Comparison of ENCODE assay signal across 14 cellular contexts in genomic region chr9:108093773-108094675, GRCh38.
DNase-seq lines count a peak whose midpoint lies in the region; ATAC-seq and TF ChIP-seq lines count a peak whose summit lies in the region.
"Had no signal": no experiment of that assay in that cellular context is flagged by ENCODE, and none has a peak within 500 bp of the region (broad histone marks: within the 10 kb centered on the region; RNA-seq: fewer than 3 reads in every experiment).

No MANE protein-coding gene starts in this region.

- CTCF ChIA-PET in activated CD8-positive, alpha-beta T cell treated with anti-CD3 and anti-CD28 coated beads, Interleukin-2, amount 10 ng/mL, durations not matched to agents 7 days and 5 days (lab: Charles Lee), result no interaction called here

- no peaks in the 10 kb centered on the region for H3K36me3 Mint-ChIP-seq in activated CD8-positive, alpha-beta T cell treated with anti-CD3 and anti-CD28 coated beads, Interleukin-2, amount 10 ng/mL, durations not matched to agents 7 days and 5 days (ENCODE audit: low read depth)
- H3K36me3 Mint-ChIP-seq in stimulated activated memory B cell treated with anti-CD40 and anti-IgM and Interleukin-4, amounts not matched to agents 10 μg/mL and 1 μg/mL and 100 μg/mL, for 72 hours, result no peaks in the 10 kb centered on the region

- no peak overlapping the region for H3K4me3 Mint-ChIP-seq in activated CD8-positive, alpha-beta T cell treated with anti-CD3 and anti-CD28 coated beads, Interleukin-2, amount 10 ng/mL, durations not matched to agents 7 days and 5 days
- H3K4me3 Mint-ChIP-seq in stimulated activated memory B cell treated with anti-CD40 and anti-IgM and Interleukin-4, amounts not matched to agents 10 μg/mL and 1 μg/mL and 100 μg/mL, for 72 hours, result no peak overlapping the region

- H3K27me3 ChIP-seq in mucosa of rectum (ENCODE audit: control insufficient read depth in 2 of 2, insufficient read depth in 2 of 2, low read length in 2 of 2), result no peaks in the 10 kb centered on the region
- H3K27me3 ChIP-seq: cardiac muscle cell had no signal

- H3K4me1 ChIP-seq in mucosa of rectum (ENCODE audit: control insufficient read depth in 2 of 2, insufficient read depth in 2 of 2, low read length in 2 of 2), result peaks cover 5 to 6% of the 10 kb centered on the region in 2 donors

- DNase-seq in OCI-M1 (lab: John Stamatoyannopoulos, UW) (peak; percentile 88), erythroblast (lab: John Stamatoyannopoulos, UW) (peak; percentile 96 to 97), SIG-M5 (lab: John Stamatoyannopoulos, UW) (no peak)
- no peak for DNase-seq in activated CD8-positive, alpha-beta T cell treated with anti-CD3 and anti-CD28 coated beads, Interleukin-2, amount 10 ng/mL, durations not matched to agents 7 days and 5 days
- DNase-seq: activated CD4-positive, CD25-positive, alpha-beta regulatory T cell; C1 segment of cervical spinal cord; mesendoderm; NCI-H2171; SHP77 had no signal

- no peak for TF ChIP-seq POLR2A in erythroblast (IDR thresholded peaks at IDR 0.05; ENCODE audit: low read length)

- POLR2A ChIA-PET in activated CD8-positive, alpha-beta T cell treated with anti-CD3 and anti-CD28 coated beads, Interleukin-2, amount 10 ng/mL, durations not matched to agents 7 days and 5 days (lab: Charles Lee), result no interaction called here

- no peaks in the 10 kb centered on the region for H3K9me3 ChIP-seq in mucosa of rectum (ENCODE audit: control insufficient read depth in 2 of 2, low read length in 2 of 2)

- no peaks in the 10 kb centered on the region for H3K36me3 ChIP-seq in mucosa of rectum (ENCODE audit: control insufficient read depth in 2 of 2, insufficient read depth in 2 of 2, low read length in 2 of 2)
- H3K36me3 ChIP-seq: cardiac muscle cell had no signal

- ATAC-seq in GM18870 (IDR thresholded peaks at IDR 0.05; ENCODE audit: unreplicated experiment), result peak; percentile 69
- ATAC-seq in activated CD8-positive, alpha-beta T cell treated with anti-CD3 and anti-CD28 coated beads, Interleukin-2, amount 10 ng/mL, durations not matched to agents 7 days and 5 days, result no peak
- ATAC-seq in stimulated activated memory B cell treated with anti-CD40 and anti-IgM and Interleukin-4, amounts not matched to agents 10 μg/mL and 1 μg/mL and 100 μg/mL, for 72 hours, result no peak
- no peak for ATAC-seq in HG02798 (IDR thresholded peaks at IDR 0.05; ENCODE audit: poor library complexity, unreplicated experiment)

- H3K9me3 Mint-ChIP-seq in activated CD8-positive, alpha-beta T cell treated with anti-CD3 and anti-CD28 coated beads, Interleukin-2, amount 10 ng/mL, durations not matched to agents 7 days and 5 days (ENCODE audit: insufficient read depth), result peaks cover 4% of the 10 kb centered on the region
- no peaks in the 10 kb centered on the region for H3K9me3 Mint-ChIP-seq in stimulated activated memory B cell treated with anti-CD40 and anti-IgM and Interleukin-4, amounts not matched to agents 10 μg/mL and 1 μg/mL and 100 μg/mL, for 72 hours

- no peak overlapping the region for H3K4me3 ChIP-seq in mucosa of rectum (ENCODE audit: low read length in 2 of 2)
- H3K4me3 ChIP-seq: cardiac muscle cell had no signal

- no peak overlapping the region for H3K27ac Mint-ChIP-seq in activated CD8-positive, alpha-beta T cell treated with anti-CD3 and anti-CD28 coated beads, Interleukin-2, amount 10 ng/mL, durations not matched to agents 7 days and 5 days
- no peak overlapping the region for H3K27ac Mint-ChIP-seq in stimulated activated memory B cell treated with anti-CD40 and anti-IgM and Interleukin-4, amounts not matched to agents 10 μg/mL and 1 μg/mL and 100 μg/mL, for 72 hours

- peak overlapping the region; percentile 43 to 63 for H3K27ac ChIP-seq in mucosa of rectum (ENCODE audit: low read depth in 2 of 2, low read length in 2 of 2)
- H3K27ac ChIP-seq: cardiac muscle cell had no signal

- no peaks in the 10 kb centered on the region for H3K4me1 Mint-ChIP-seq in activated CD8-positive, alpha-beta T cell treated with anti-CD3 and anti-CD28 coated beads, Interleukin-2, amount 10 ng/mL, durations not matched to agents 7 days and 5 days (ENCODE audit: low read depth)
- H3K4me1 Mint-ChIP-seq in stimulated activated memory B cell treated with anti-CD40 and anti-IgM and Interleukin-4, amounts not matched to agents 10 μg/mL and 1 μg/mL and 100 μg/mL, for 72 hours, result no peaks in the 10 kb centered on the region

- no peaks in the 10 kb centered on the region for H3K27me3 Mint-ChIP-seq in activated CD8-positive, alpha-beta T cell treated with anti-CD3 and anti-CD28 coated beads, Interleukin-2, amount 10 ng/mL, durations not matched to agents 7 days and 5 days (ENCODE audit: low read depth)
- peaks cover 8% of the 10 kb centered on the region for H3K27me3 Mint-ChIP-seq in stimulated activated memory B cell treated with anti-CD40 and anti-IgM and Interleukin-4, amounts not matched to agents 10 μg/mL and 1 μg/mL and 100 μg/mL, for 72 hours

- no peak overlapping the region for H3K9ac ChIP-seq in mucosa of rectum (ENCODE audit: low read depth in 1 of 2, low read length in 2 of 2)

Comparison
In these comparisons a context has a peak if more than half of its experiments do, and no peak if none do; other contexts are left out.
1. DNase-seq: peak in OCI-M1 (single experiment) and erythroblast (2 of 2); none in activated CD8-positive, alpha-beta T cell treated with anti-CD3 and anti-CD28 coated beads, Interleukin-2, amount 10 ng/mL, durations not matched to agents 7 days and 5 days (single experiment) and SIG-M5 (single experiment).